ENCODE assay signal across 1 cellular context in the genomic region with DNA sequence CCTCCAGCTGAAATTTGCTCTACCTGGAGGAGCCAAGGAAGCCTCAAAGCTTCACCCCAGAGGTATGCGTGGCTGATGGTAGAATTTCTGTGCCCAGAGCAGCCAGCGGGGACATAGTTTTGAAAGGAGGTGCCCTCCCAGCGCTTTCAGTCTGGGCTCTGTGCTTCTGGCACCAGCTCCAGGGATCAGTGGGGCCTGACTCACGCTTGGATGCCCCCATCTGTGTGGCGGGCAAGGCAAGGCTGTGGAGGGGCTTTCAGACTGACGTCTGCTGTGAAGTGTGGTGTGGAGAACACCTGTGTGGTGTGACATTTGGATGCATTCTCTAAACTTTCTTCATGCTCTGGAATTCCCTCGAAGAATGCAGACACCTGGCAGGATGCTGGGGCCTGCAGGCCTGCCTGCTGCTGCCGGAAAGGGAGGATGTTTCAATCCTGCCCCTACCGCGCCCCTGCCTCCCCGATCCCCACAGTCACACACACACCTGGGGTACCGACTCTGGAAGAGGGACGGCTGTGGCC.
A peak's percentile ranks its signal among the peaks of the same experiment; 100 is the strongest.
TF ChIP-seq lines count a peak whose summit lies in the region.

No MANE protein-coding gene starts in this region.

TF ChIP-seq in A549, 52 proteins besides CTCF, POLR2A, EP300 and RAD21:
- TF ChIP-seq ZC3H11A (IDR thresholded peaks at IDR 0.05): no peak
- TF ChIP-seq FOSL2 (IDR thresholded peaks at IDR 0.05): 0 out of 2 replicates have a peak, but pooled peaks have one; percentile 7
- no peak for TF ChIP-seq FOSL2 (CRISPR knock-in tag; IDR thresholded peaks at IDR 0.05)
